Comparison of ENCODE assay signal across 16 cellular contexts in genomic region chr7:82808633-82809032, GRCh38.
DNase-seq lines count a peak whose midpoint lies in the region; ATAC-seq and TF ChIP-seq lines count a peak whose summit lies in the region.
"Had no signal": no experiment of that assay in that cellular context is flagged by ENCODE, and none has a peak within 500 bp of the region (broad histone marks: within the 10 kb centered on the region; RNA-seq: fewer than 3 reads in every experiment).

No MANE protein-coding gene starts in this region.

- no peaks in the 10 kb centered on the region for H3K27me3 ChIP-seq in ascending aorta
- H3K27me3 ChIP-seq: BE2C, BLaER1 had no signal

- no peak overlapping the region for H3K9ac ChIP-seq in SK-N-MC (ENCODE audit: insufficient read length)
- H3K9ac ChIP-seq: BLaER1 had no signal

- H3K27ac ChIP-seq in SK-N-MC (0 out of 2 replicates have a peak overlapping the region, but pooled peaks have one; percentile 1), ascending aorta (no peak overlapping the region)
- H3K27ac ChIP-seq: BLaER1 had no signal

- no peaks in the 10 kb centered on the region for H3K36me3 ChIP-seq in SK-N-MC (ENCODE audit: insufficient read depth, low read length)
- no peaks in the 10 kb centered on the region for H3K36me3 ChIP-seq in ascending aorta
- H3K36me3 ChIP-seq: BE2C, BLaER1 had no signal

- no peak for ATAC-seq in SK-N-SH treated with all-trans-retinoic acid at 6 μM for 48 hours

- no peak for DNase-seq in SK-N-MC (ENCODE audit: low read depth, low spot score)
- DNase-seq in ascending aorta (ENCODE audit: low spot score in 2 of 2) = no peak
- DNase-seq in NCI-H2227 treated with DMSO at 0.1 percent for 48 hours (lab: John Stamatoyannopoulos, UW) = no peak
- DNase-seq in RKO (ENCODE audit: low spot score) = no peak
- DNase-seq: 8988T; ACHN; BE2C; C1 segment of cervical spinal cord; CD4-positive, alpha-beta memory T cell; CD4-positive, CD25-positive, alpha-beta regulatory T cell; CD8-positive, alpha-beta memory T cell; COR-L47; DMS79 treated with DMSO at 0.1 percent for 48 hours; GF-D8 had no signal

- no peaks in the 10 kb centered on the region for H3K4me1 ChIP-seq in ascending aorta
- H3K4me1 ChIP-seq: BLaER1 had no signal

- intact Hi-C loops in ascending aorta (cut with DNase I) = no loop called here

- no peak for TF ChIP-seq CTCF in ascending aorta (IDR thresholded peaks at IDR 0.05)

- H3K4me3 ChIP-seq in SK-N-MC (no peak overlapping the region), ascending aorta (no peak overlapping the region)
- H3K4me3 ChIP-seq: BLaER1 had no signal

- H3K9me3 ChIP-seq in SK-N-MC (ENCODE audit: low read depth, low read length) (no peaks in the 10 kb centered on the region), ascending aorta (no peaks in the 10 kb centered on the region)
- H3K9me3 ChIP-seq: BE2C, BLaER1 had no signal

TF ChIP-seq in SK-N-SH treated with all-trans-retinoic acid at 6 μM for 48 hours, 23 proteins besides CTCF, POLR2A, EP300 and RAD21:
- 0 out of 2 replicates have a peak, but pooled peaks have one; percentile 21 for TF ChIP-seq TCF4 (CRISPR knock-in tag; IDR thresholded peaks at IDR 0.05; ENCODE audit: borderline replicate concordance)
- no peak for TF ChIP-seq POU6F1 (CRISPR knock-in tag; IDR thresholded peaks at IDR 0.05; ENCODE audit: borderline replicate concordance, low read depth)
